In the genomic region with DNA sequence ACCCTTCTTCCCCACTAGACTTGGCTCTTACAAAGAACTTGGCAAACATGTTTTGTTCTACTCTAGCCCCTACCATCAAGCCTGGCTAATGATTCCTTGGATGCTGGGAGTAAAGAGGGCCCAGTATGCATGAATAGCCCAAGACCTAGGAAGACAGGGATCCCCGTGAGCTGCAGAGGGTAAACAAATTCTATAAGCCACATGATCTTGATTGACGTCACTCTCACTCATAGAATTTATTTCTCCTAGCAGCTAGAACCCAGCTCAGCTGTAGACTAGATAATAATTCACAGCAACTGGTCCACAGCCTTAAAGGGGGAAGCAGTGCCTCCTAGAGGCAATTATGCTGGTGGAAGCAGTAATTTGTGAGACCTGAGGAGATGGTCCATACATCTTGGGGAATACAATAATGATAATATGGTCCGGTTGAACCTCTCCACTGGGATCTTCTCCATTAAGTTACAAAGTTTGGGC, we compare ENCODE assay signal across 9 cellular contexts. TPM values are rescaled to one million over a fixed set of nuclear protein-coding genes. Genes with fewer than 3 reads are reported as not detected.
DNase-seq lines count a peak whose midpoint lies in the region; ATAC-seq, FAIRE-seq and TF ChIP-seq lines count a peak whose summit lies in the region.
"Had no signal": no experiment of that assay in that cellular context is flagged by ENCODE, and none has a peak within 500 bp of the region (broad histone marks: within the 10 kb centered on the region; RNA-seq: fewer than 3 reads in every experiment).

No MANE protein-coding gene starts in this region.

- H3K4me3 Mint-ChIP-seq in T-cell (no peak overlapping the region), endothelial cell (ENCODE audit: unreplicated experiment) (no peak overlapping the region)
- H3K4me3 Mint-ChIP-seq: activated naive CD4-positive, alpha-beta T cell treated with anti-CD3 and anti-CD28 coated beads, Interleukin-2, amount 50 U/mL, for 24 hours had no signal

- H3K4me1 Mint-ChIP-seq in T-cell: peaks cover 5 to 7% (median 6%) of the 10 kb centered on the region in 3 donors
- H3K4me1 Mint-ChIP-seq in endothelial cell (ENCODE audit: unreplicated experiment): peaks cover 5% of the 10 kb centered on the region
- H3K4me1 Mint-ChIP-seq: activated naive CD4-positive, alpha-beta T cell treated with anti-CD3 and anti-CD28 coated beads, Interleukin-2, amount 50 U/mL, for 24 hours had no signal

- H3K27ac Mint-ChIP-seq in T-cell (no peak overlapping the region), endothelial cell (ENCODE audit: unreplicated experiment) (no peak overlapping the region)
- H3K27ac Mint-ChIP-seq: activated naive CD4-positive, alpha-beta T cell treated with anti-CD3 and anti-CD28 coated beads, Interleukin-2, amount 50 U/mL, for 24 hours had no signal

- H3K36me3 Mint-ChIP-seq in T-cell: peaks cover 4% of the 10 kb centered on the region
- H3K36me3 Mint-ChIP-seq in endothelial cell (ENCODE audit: low read depth, unreplicated experiment): no peaks in the 10 kb centered on the region

- FAIRE-seq in A549 (lab: Jason Lieb, UNC): no peak

- DNase-seq in A549 (ENCODE audit: low read depth in 1 of 2, low spot score in 1 of 2) (peak in 1 of 2 experiments; percentile 50), T-cell (peak in 32 of 34 experiments; percentile 14 to 59 (median 44)), endothelial cell (ENCODE audit: low spot score) (peak; percentile 21), LoVo (ENCODE audit: low spot score) (no peak), DMS153 (lab: John Stamatoyannopoulos, UW) (no peak), omental fat pad (ENCODE audit: low spot score) (no peak)
- DNase-seq in stimulated activated CD8-positive, alpha-beta memory T cell treated with anti-CD3 and anti-CD28 coated beads, Interleukin-15, amount 100 ng/mL, for 1 hour (ENCODE audit: low read depth): peak; percentile 11

- peaks cover 18% of the 10 kb centered on the region for H3K4me1 ChIP-seq in A549

- 71% methylated on average over 2 of the region's 3 CpGs for WGBS in A549 (ENCODE audit: missing lambda C conversion rate)

- H3K9me3 Mint-ChIP-seq in T-cell (no peaks in the 10 kb centered on the region), endothelial cell (ENCODE audit: unreplicated experiment) (no peaks in the 10 kb centered on the region)
- H3K9me3 Mint-ChIP-seq: activated naive CD4-positive, alpha-beta T cell treated with anti-CD3 and anti-CD28 coated beads, Interleukin-2, amount 50 U/mL, for 24 hours had no signal

- TF ChIP-seq CTCF in A549 (IDR thresholded peaks at IDR 0.05): peak; percentile 28; the same call in 2 of the 3 replicates
- no peak for TF ChIP-seq CTCF in endothelial cell (IDR thresholded peaks at IDR 0.05; ENCODE audit: unreplicated experiment)
- no peak for TF ChIP-seq CTCF in omental fat pad (IDR thresholded peaks at IDR 0.05)

- TF ChIP-seq RAD21 in A549 (conservative IDR thresholded peaks at IDR 0.05 in 1 of 2, IDR thresholded peaks at IDR 0.05 in 1 of 2): peak in 1 of 2 experiments; percentile 31; a peak in 1 of 5 replicates

- H3K27me3 Mint-ChIP-seq in T-cell: no peaks in the 10 kb centered on the region
- H3K27me3 Mint-ChIP-seq in endothelial cell (ENCODE audit: unreplicated experiment): peaks cover 5% of the 10 kb centered on the region
- H3K27me3 Mint-ChIP-seq: activated naive CD4-positive, alpha-beta T cell treated with anti-CD3 and anti-CD28 coated beads, Interleukin-2, amount 50 U/mL, for 24 hours had no signal

- TF ChIP-seq EP300 in A549 (IDR thresholded peaks at IDR 0.05): no peak

- H3K27ac ChIP-seq in A549: no peak overlapping the region

- no peak for TF ChIP-seq POLR2A in A549 (IDR thresholded peaks at IDR 0.05; ENCODE audit: low read length)

- no peaks in the 10 kb centered on the region for H3K9me3 ChIP-seq in A549

- CTCF ChIA-PET in A549 (lab: Yijun Ruan, JAX): interaction anchor here (0.6 to 2.7 kb wide), 3 partner anchors 12 to 75 kb away, joined by 3 to 16 read pairs (median 3); a partner anchor contains a TSS
- CTCF ChIA-PET in T-cell (lab: Charles Lee): interaction anchor here (0.5 to 2.6 kb wide), 9 partner anchors 15 to 832 kb away, joined by 3 to 15 read pairs (median 3); a partner anchor contains a TSS

- no peak overlapping the region for H3K4me3 ChIP-seq in A549

- POLR2A ChIA-PET in A549 (lab: Yijun Ruan, JAX): no interaction called here
- POLR2A ChIA-PET in T-cell (lab: Charles Lee): interaction anchor here in 1 of 2 donors (0.6 kb wide), 1 partner anchor 56 kb away, joined by 4 read pairs; no protein-coding TSS in a partner anchor

- 0 out of 3 replicates have a peak overlapping the region, but pooled peaks have one; percentile 38 for H3K4me2 ChIP-seq in A549

- peak; percentile 34 to 82; a peak in 4 of 6 replicates for ATAC-seq in A549
- peak; percentile 72 for ATAC-seq in GM18909 (IDR thresholded peaks at IDR 0.05; ENCODE audit: poor library complexity, unreplicated experiment)
- peak; percentile 66 to 94 (median 74) for ATAC-seq in T-cell (replicated peaks in 1 of 4)
- ATAC-seq in omental fat pad (ENCODE audit: low FRiP score): no peak

TF ChIP-seq in A549, 52 proteins besides CTCF, POLR2A, EP300 and RAD21:
- TF ChIP-seq SMC3 (IDR thresholded peaks at IDR 0.05) (no peak), CHD4 (IDR thresholded peaks at IDR 0.05; ENCODE audit: borderline replicate concordance) (no peak), BHLHE40 (IDR thresholded peaks at IDR 0.05; ENCODE audit: low read depth, low read length) (no peak), TP53 (CRISPR knock-in tag; IDR thresholded peaks at IDR 0.05) (no peak), RNF2 (IDR thresholded peaks at IDR 0.05; ENCODE audit: borderline replicate concordance, low read depth) (no peak), RARB (CRISPR knock-in tag; IDR thresholded peaks at IDR 0.05) (no peak), ZC3H11A (IDR thresholded peaks at IDR 0.05) (no peak), ZNF302 (CRISPR knock-in tag; IDR thresholded peaks at IDR 0.05) (no peak), TFCP2L1 (CRISPR knock-in tag; IDR thresholded peaks at IDR 0.05) (no peak), HDAC2 (IDR thresholded peaks at IDR 0.05) (no peak), NFE2L2 (conservative IDR thresholded peaks at IDR 0.05; ENCODE audit: low read length) (no peak), ZFP36 (IDR thresholded peaks at IDR 0.05; ENCODE audit: borderline replicate concordance, partially characterized antibody) (no peak)
- TF ChIP-seq, protein P1, sequence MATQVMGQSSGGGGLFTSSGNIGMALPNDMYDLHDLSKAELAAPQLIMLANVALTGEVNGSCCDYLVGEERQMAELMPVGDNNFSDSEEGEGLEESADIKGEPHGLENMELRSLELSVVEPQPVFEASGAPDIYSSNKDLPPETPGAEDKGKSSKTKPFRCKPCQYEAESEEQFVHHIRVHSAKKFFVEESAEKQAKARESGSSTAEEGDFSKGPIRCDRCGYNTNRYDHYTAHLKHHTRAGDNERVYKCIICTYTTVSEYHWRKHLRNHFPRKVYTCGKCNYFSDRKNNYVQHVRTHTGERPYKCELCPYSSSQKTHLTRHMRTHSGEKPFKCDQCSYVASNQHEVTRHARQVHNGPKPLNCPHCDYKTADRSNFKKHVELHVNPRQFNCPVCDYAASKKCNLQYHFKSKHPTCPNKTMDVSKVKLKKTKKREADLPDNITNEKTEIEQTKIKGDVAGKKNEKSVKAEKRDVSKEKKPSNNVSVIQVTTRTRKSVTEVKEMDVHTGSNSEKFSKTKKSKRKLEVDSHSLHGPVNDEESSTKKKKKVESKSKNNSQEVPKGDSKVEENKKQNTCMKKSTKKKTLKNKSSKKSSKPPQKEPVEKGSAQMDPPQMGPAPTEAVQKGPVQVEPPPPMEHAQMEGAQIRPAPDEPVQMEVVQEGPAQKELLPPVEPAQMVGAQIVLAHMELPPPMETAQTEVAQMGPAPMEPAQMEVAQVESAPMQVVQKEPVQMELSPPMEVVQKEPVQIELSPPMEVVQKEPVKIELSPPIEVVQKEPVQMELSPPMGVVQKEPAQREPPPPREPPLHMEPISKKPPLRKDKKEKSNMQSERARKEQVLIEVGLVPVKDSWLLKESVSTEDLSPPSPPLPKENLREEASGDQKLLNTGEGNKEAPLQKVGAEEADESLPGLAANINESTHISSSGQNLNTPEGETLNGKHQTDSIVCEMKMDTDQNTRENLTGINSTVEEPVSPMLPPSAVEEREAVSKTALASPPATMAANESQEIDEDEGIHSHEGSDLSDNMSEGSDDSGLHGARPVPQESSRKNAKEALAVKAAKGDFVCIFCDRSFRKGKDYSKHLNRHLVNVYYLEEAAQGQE (IDR thresholded peaks at IDR 0.05): no peak
- TF ChIP-seq, protein P2, sequence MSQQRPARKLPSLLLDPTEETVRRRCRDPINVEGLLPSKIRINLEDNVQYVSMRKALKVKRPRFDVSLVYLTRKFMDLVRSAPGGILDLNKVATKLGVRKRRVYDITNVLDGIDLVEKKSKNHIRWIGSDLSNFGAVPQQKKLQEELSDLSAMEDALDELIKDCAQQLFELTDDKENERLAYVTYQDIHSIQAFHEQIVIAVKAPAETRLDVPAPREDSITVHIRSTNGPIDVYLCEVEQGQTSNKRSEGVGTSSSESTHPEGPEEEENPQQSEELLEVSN (IDR thresholded peaks at IDR 0.05; ENCODE audit: borderline replicate concordance, low read depth): no peak

RNA-seq across cellular contexts. Expression of a gene that starts 16.1 kb away (rescaled TPM):
- polyA plus RNA-seq in A549 (2011; rRNA removed): 75.6 and 97.6 TPM in 2 replicates
- 13.1 and 15.8 TPM in 2 replicates for polyA plus RNA-seq in A549 (2012; cell fraction: cytosol; rRNA removed)
- polyA plus RNA-seq in A549 (2012; cell fraction: nucleus; rRNA removed): 8.5 and 12.9 TPM in 2 replicates
- polyA plus RNA-seq in A549 (2017; fragmentation: RNase III; extraction: RNeasy Plus Mini Kit Qiagen cat#74134 plus additional on column Dnase treatment): 54.7 to 60.4 TPM (median 56.4 TPM) in 3 replicates
- polyA minus RNA-seq in A549 (2011; rRNA and poly(A)+ RNA removed): 26.0 and 26.6 TPM in 2 replicates
- total RNA-seq in T-cell: 10 to 100 TPM; 24.9 to 40.5 (median 34.6) TPM
- 48.5 TPM for total RNA-seq in endothelial cell (ENCODE audit: unreplicated experiment)
- total RNA-seq in omental fat pad: 10 to 100 TPM; 53.8 to 79.5 (median 69.8) TPM

RNA-seq across cellular contexts. Expression of a gene that starts 35.0 kb away (rescaled TPM):
- polyA plus RNA-seq in A549 (2011; rRNA removed): 148 and 179 TPM in 2 replicates
- polyA plus RNA-seq in A549 (2012; cell fraction: cytosol; rRNA removed): 28.9 and 32.7 TPM in 2 replicates
- polyA plus RNA-seq in A549 (2012; cell fraction: nucleus; rRNA removed): 19.4 and 35.2 TPM in 2 replicates
- 142 to 159 TPM (median 158 TPM) in 3 replicates for polyA plus RNA-seq in A549 (2017; fragmentation: RNase III; extraction: RNeasy Plus Mini Kit Qiagen cat#74134 plus additional on column Dnase treatment)
- 59.4 and 64.1 TPM in 2 replicates for polyA minus RNA-seq in A549 (2011; rRNA and poly(A)+ RNA removed)
- total RNA-seq in T-cell: 100 to 1,000 TPM; 135 to 316 (median 141) TPM
- total RNA-seq in endothelial cell (ENCODE audit: unreplicated experiment): 209 TPM
- total RNA-seq in omental fat pad: 10 to 100 TPM; 57.7 to 90.9 (median 69.6) TPM

Comparison
In these comparisons a context has a peak if more than half of its experiments do, and no peak if none do; other contexts are left out.
1. DNase-seq: peak in T-cell (32 of 34), endothelial cell (single experiment) and stimulated activated CD8-positive, alpha-beta memory T cell treated with anti-CD3 and anti-CD28 coated beads, Interleukin-15, amount 100 ng/mL, for 1 hour (single experiment); none in LoVo (single experiment), DMS153 (single experiment) and omental fat pad (single experiment).